13 cellular contexts compared by ENCODE assay signal in the genomic region with DNA sequence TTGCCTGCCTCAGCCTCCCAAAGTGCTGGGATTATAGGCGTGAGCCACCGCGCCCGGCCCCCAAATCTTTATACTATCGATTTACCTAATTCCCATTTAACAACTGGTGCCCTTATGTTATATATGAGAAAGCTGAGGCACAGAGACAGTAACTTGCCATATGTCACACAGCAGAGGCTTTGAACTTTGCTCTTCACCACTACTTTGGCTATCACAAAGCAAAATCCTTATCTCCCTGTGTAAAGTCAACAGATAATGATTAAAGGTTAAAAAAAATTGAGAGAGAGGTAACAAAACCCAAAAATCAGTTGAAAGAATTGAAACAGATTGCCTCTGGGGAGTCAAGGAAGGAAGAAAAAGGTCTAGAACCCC. TPM values are rescaled to one million over a fixed set of nuclear protein-coding genes. Genes with fewer than 3 reads are reported as not detected.
DNase-seq lines count a peak whose midpoint lies in the region; ATAC-seq, FAIRE-seq and TF ChIP-seq lines count a peak whose summit lies in the region.
"Had no signal": no experiment of that assay in that cellular context is flagged by ENCODE, and none has a peak within 500 bp of the region (broad histone marks: within the 10 kb centered on the region; RNA-seq: fewer than 3 reads in every experiment).

No MANE protein-coding gene starts in this region.

- H3K4me1 ChIP-seq in RWPE2 (ENCODE audit: insufficient read depth, poor library complexity, severe bottlenecking) = peaks cover 23% of the 10 kb centered on the region
- peaks cover 5 to 18% of the 10 kb centered on the region in 2 donors for H3K4me1 ChIP-seq in small intestine (ENCODE audit: control insufficient read depth in 2 of 2, insufficient read depth in 1 of 2, low read depth in 1 of 2, low read length in 1 of 2)

- H3K27ac ChIP-seq in RWPE2 (ENCODE audit: poor library complexity, severe bottlenecking) = peak overlapping the region; percentile 59
- H3K27ac ChIP-seq in small intestine (ENCODE audit: low read depth in 1 of 2, low read length in 1 of 2) = peak overlapping the region in 1 of 2 donors; percentile 50

- DNase-seq in T-helper 1 cell (no peak), RWPE2 (ENCODE audit: low spot score) (no peak), small intestine (peak; percentile 70), progenitor cell of endocrine pancreas (ENCODE audit: low spot score, unreplicated experiment) (no peak), GM10266 (ENCODE audit: extremely low spot score) (no peak), NCI-H345 treated with DMSO at 0.1 percent for 48 hours (lab: John Stamatoyannopoulos, UW; ENCODE audit: unreplicated experiment) (no peak)
- DNase-seq: 8988T, activated gamma-delta T cell, NCI-H1092, NCI-H2227 treated with DMSO at 0.1 percent for 48 hours had no signal

- no peaks in the 10 kb centered on the region for H3K27me3 Mint-ChIP-seq in T-helper 1 cell treated with Interleukin-12 subunit alpha and Interleukin-12 subunit beta and Interleukin-4 antibody, amounts not matched to agents 30 μg/mL and 1 μg/mL, for 36 hours (ENCODE audit: low read depth)
- no peaks in the 10 kb centered on the region for H3K27me3 Mint-ChIP-seq in dendritic cell treated with granulocyte-macrophage colony-stimulating factor and Interleukin-4, amounts not matched to agents 40 ng/mL and 50 ng/mL, for 4 days
- no peaks in the 10 kb centered on the region for H3K27me3 Mint-ChIP-seq in progenitor cell of endocrine pancreas

- no peak overlapping the region for H3K4me3 Mint-ChIP-seq in T-helper 1 cell treated with Interleukin-12 subunit alpha and Interleukin-12 subunit beta and Interleukin-4 antibody, amounts not matched to agents 30 μg/mL and 1 μg/mL, for 36 hours
- no peak overlapping the region for H3K4me3 Mint-ChIP-seq in dendritic cell treated with granulocyte-macrophage colony-stimulating factor and Interleukin-4, amounts not matched to agents 40 ng/mL and 50 ng/mL, for 4 days
- H3K4me3 Mint-ChIP-seq in progenitor cell of endocrine pancreas (ENCODE audit: low read depth) = no peak overlapping the region

- peaks cover 43% of the 10 kb centered on the region for H3K4me1 Mint-ChIP-seq in T-helper 1 cell treated with Interleukin-12 subunit alpha and Interleukin-12 subunit beta and Interleukin-4 antibody, amounts not matched to agents 30 μg/mL and 1 μg/mL, for 36 hours (ENCODE audit: low read depth)
- peaks cover 41% of the 10 kb centered on the region for H3K4me1 Mint-ChIP-seq in dendritic cell treated with granulocyte-macrophage colony-stimulating factor and Interleukin-4, amounts not matched to agents 40 ng/mL and 50 ng/mL, for 4 days (ENCODE audit: low read depth)
- H3K4me1 Mint-ChIP-seq in progenitor cell of endocrine pancreas (ENCODE audit: low read depth) = peaks cover 16% of the 10 kb centered on the region

- WGBS in small intestine, 3 donors = 27 to 84% (median 50%) methylated on average over 5 of the region's 5 CpGs

- no peaks in the 10 kb centered on the region for H3K9me3 Mint-ChIP-seq in T-helper 1 cell treated with Interleukin-12 subunit alpha and Interleukin-12 subunit beta and Interleukin-4 antibody, amounts not matched to agents 30 μg/mL and 1 μg/mL, for 36 hours
- H3K9me3 Mint-ChIP-seq in dendritic cell treated with granulocyte-macrophage colony-stimulating factor and Interleukin-4, amounts not matched to agents 40 ng/mL and 50 ng/mL, for 4 days = no peaks in the 10 kb centered on the region
- H3K9me3 Mint-ChIP-seq in progenitor cell of endocrine pancreas (ENCODE audit: low read depth) = no peaks in the 10 kb centered on the region

- H3K4me3 ChIP-seq in RWPE2 (ENCODE audit: severe bottlenecking) (no peak overlapping the region), small intestine (ENCODE audit: low read depth in 1 of 2, low read length in 2 of 2) (no peak overlapping the region)
- H3K4me3 ChIP-seq: thyroid gland had no signal

- H3K36me3 Mint-ChIP-seq in T-helper 1 cell treated with Interleukin-12 subunit alpha and Interleukin-12 subunit beta and Interleukin-4 antibody, amounts not matched to agents 30 μg/mL and 1 μg/mL, for 36 hours (ENCODE audit: low read depth) = peaks cover 5% of the 10 kb centered on the region
- peaks cover 16% of the 10 kb centered on the region for H3K36me3 Mint-ChIP-seq in dendritic cell treated with granulocyte-macrophage colony-stimulating factor and Interleukin-4, amounts not matched to agents 40 ng/mL and 50 ng/mL, for 4 days (ENCODE audit: low read depth)
- H3K36me3 Mint-ChIP-seq in progenitor cell of endocrine pancreas (ENCODE audit: insufficient read depth) = peaks cover 2% of the 10 kb centered on the region

- FAIRE-seq in small intestine (lab: Jason Lieb, UNC) = no peak

- H3K27me3 ChIP-seq in RWPE2 (ENCODE audit: insufficient read depth, poor library complexity, severe bottlenecking) (no peaks in the 10 kb centered on the region), small intestine (ENCODE audit: control insufficient read depth in 2 of 2, insufficient read depth in 2 of 2, low read length in 2 of 2) (no peaks in the 10 kb centered on the region)
- H3K27me3 ChIP-seq: thyroid gland had no signal

- H3K36me3 ChIP-seq in RWPE2 (ENCODE audit: low read depth) (peaks cover 7% of the 10 kb centered on the region; the same call in 1 of the 2 replicates), small intestine (ENCODE audit: control insufficient read depth in 2 of 2, insufficient read depth in 2 of 2, low read length in 2 of 2) (no peaks in the 10 kb centered on the region)
- H3K36me3 ChIP-seq: thyroid gland had no signal

- H3K9me3 ChIP-seq in RWPE2 (ENCODE audit: severe bottlenecking) = no peaks in the 10 kb centered on the region
- H3K9me3 ChIP-seq in small intestine (ENCODE audit: control insufficient read depth, low read depth) = no peaks in the 10 kb centered on the region
- H3K9me3 ChIP-seq: thyroid gland had no signal

- TF ChIP-seq CTCF in RWPE2 (IDR thresholded peaks at IDR 0.05; ENCODE audit: poor library complexity, severe bottlenecking) = no peak
- TF ChIP-seq CTCF in progenitor cell of endocrine pancreas (IDR thresholded peaks at IDR 0.05; ENCODE audit: unreplicated experiment) = no peak
- TF ChIP-seq CTCF in GM10266 (IDR thresholded peaks at IDR 0.05; ENCODE audit: control insufficient read depth, insufficient read depth, low read depth, missing control alignments) = no peak

- no peak for ATAC-seq in RWPE2 (ENCODE audit: low read depth)

- H3K27ac Mint-ChIP-seq in T-helper 1 cell treated with Interleukin-12 subunit alpha and Interleukin-12 subunit beta and Interleukin-4 antibody, amounts not matched to agents 30 μg/mL and 1 μg/mL, for 36 hours = peak overlapping the region; percentile 97
- H3K27ac Mint-ChIP-seq in dendritic cell treated with granulocyte-macrophage colony-stimulating factor and Interleukin-4, amounts not matched to agents 40 ng/mL and 50 ng/mL, for 4 days = peak overlapping the region; percentile 84
- H3K27ac Mint-ChIP-seq in progenitor cell of endocrine pancreas = no peak overlapping the region

- intact Hi-C loops in dendritic cell treated with granulocyte-macrophage colony-stimulating factor and Interleukin-4, amounts not matched to agents 40 ng/mL and 50 ng/mL, for 4 days (cut with micrococcal nuclease) = no loop called here

RNA-seq across cellular contexts. Expression of gene ILRUN, which starts 22.3 kb away (rescaled TPM):
- 10 to 100 TPM; 44.3 to 53.5 (median 44.5) TPM for polyA plus RNA-seq in small intestine
- total RNA-seq in progenitor cell of endocrine pancreas = 55.2 and 56.3 TPM in 2 replicates
